8 cellular contexts compared by ENCODE assay signal in genomic region chr10:50990568-50991495, GRCh38.
DNase-seq lines count a peak whose midpoint lies in the region; TF ChIP-seq lines count a peak whose summit lies in the region.

No MANE protein-coding gene starts in this region.

- H3K27me3 ChIP-seq in CD8-positive, alpha-beta memory T cell (ENCODE audit: insufficient read depth, low read length, poor library complexity, severe bottlenecking): peaks cover 10% of the 10 kb centered on the region
- H3K27me3 ChIP-seq in MG63 (0 out of 2 replicates have a peak, but pooled peaks cover 2% of the 10 kb centered on the region), brain microvascular endothelial cell (replicated peaks) (no peaks in the 10 kb centered on the region), spleen (replicated peaks in 1 of 7) (peaks cover 0 to 68% (median 35%) of the 10 kb centered on the region in 7 donors)

- H3K27ac ChIP-seq in CD8-positive, alpha-beta memory T cell (ENCODE audit: low read depth, low read length): no peak overlapping the region
- H3K27ac ChIP-seq in brain microvascular endothelial cell: peak overlapping the region; percentile 79
- peak overlapping the region in 7 of 8 donors; percentile 72 to 81 (median 73) for H3K27ac ChIP-seq in spleen

- H3K27me3 Mint-ChIP-seq in CD8-positive, alpha-beta memory T cell: peaks cover 30 to 64% of the 10 kb centered on the region in 2 donors

- H3K9me3 ChIP-seq in CD8-positive, alpha-beta memory T cell (ENCODE audit: low read length): no peaks in the 10 kb centered on the region
- H3K9me3 ChIP-seq in MG63 (no peaks in the 10 kb centered on the region), spleen (no peaks in the 10 kb centered on the region)

- no peak for DNase-seq in CD8-positive, alpha-beta memory T cell
- DNase-seq in MG63: peak; percentile 61
- peak; percentile 92 for DNase-seq in brain microvascular endothelial cell
- DNase-seq in iris pigment epithelial cell (ENCODE audit: low read depth): peak; percentile 88
- no peak for DNase-seq in spleen
- DNase-seq in NAMALWA (ENCODE audit: low spot score): no peak
- DNase-seq in stimulated activated naive CD4-positive, alpha-beta T cell (lab: John Stamatoyannopoulos, UW): no peak
- no peak for DNase-seq in NCI-H1694 (lab: John Stamatoyannopoulos, UW)

- H3K36me3 Mint-ChIP-seq in CD8-positive, alpha-beta memory T cell: no peaks in the 10 kb centered on the region

- no peaks in the 10 kb centered on the region for H3K9me3 Mint-ChIP-seq in CD8-positive, alpha-beta memory T cell

- H3K4me1 ChIP-seq in CD8-positive, alpha-beta memory T cell (ENCODE audit: insufficient read depth, low read length): no peaks in the 10 kb centered on the region
- peaks cover 4 to 32% (median 23%) of the 10 kb centered on the region in 6 donors for H3K4me1 ChIP-seq in spleen

- TF ChIP-seq POLR2A in spleen (IDR thresholded peaks at IDR 0.05): no peak

- in situ Hi-C loops in brain microvascular endothelial cell (cut with HindIII; ENCODE audit: low pct_ligation_motif_present, low sequenced_read_pairs): no loop called here

- no peaks in the 10 kb centered on the region for H3K36me3 ChIP-seq in CD8-positive, alpha-beta memory T cell (ENCODE audit: insufficient read depth, low read length)
- H3K36me3 ChIP-seq in MG63: no peaks in the 10 kb centered on the region
- H3K36me3 ChIP-seq in brain microvascular endothelial cell (replicated peaks): no peaks in the 10 kb centered on the region
- no peaks in the 10 kb centered on the region for H3K36me3 ChIP-seq in spleen

- intact Hi-C loops in spleen (cut with DNase I; ENCODE audit: low total_unique reads): no loop called here

- CTCF ChIA-PET in CD8-positive, alpha-beta memory T cell (lab: Charles Lee): no interaction called here

- H3K4me3 Mint-ChIP-seq in CD8-positive, alpha-beta memory T cell: peak overlapping the region in 5 of 7 donors; percentile 43 to 77 (median 68)

- no peak overlapping the region for H3K4me3 ChIP-seq in CD8-positive, alpha-beta memory T cell (ENCODE audit: low read length)
- peak overlapping the region; percentile 59 for H3K4me3 ChIP-seq in MG63
- H3K4me3 ChIP-seq in brain microvascular endothelial cell (ENCODE audit: low read depth, low read length): peak overlapping the region; percentile 80
- peak overlapping the region; percentile 31 to 71 (median 47) for H3K4me3 ChIP-seq in spleen

- peaks cover 5 to 11% (median 9%) of the 10 kb centered on the region in 3 donors for H3K4me1 Mint-ChIP-seq in CD8-positive, alpha-beta memory T cell

- no peak overlapping the region for H3K27ac Mint-ChIP-seq in CD8-positive, alpha-beta memory T cell

- no peak for TF ChIP-seq CTCF in brain microvascular endothelial cell (IDR thresholded peaks at IDR 0.05; ENCODE audit: low read depth, low read length, missing control alignments)
- no peak for TF ChIP-seq CTCF in spleen (IDR thresholded peaks at IDR 0.05 in 8 of 11, conservative IDR thresholded peaks at IDR 0.05 in 3 of 11)

- 2 to 5% (median 3%) methylated on average over 34 to 49 of the region's 49 CpGs for WGBS in spleen, 5 donors

- POLR2A ChIA-PET in CD8-positive, alpha-beta memory T cell (lab: Charles Lee): no interaction called here

Comparison
In these comparisons a context has a peak if more than half of its experiments do, and no peak if none do; other contexts are left out.
1. DNase-seq: peak in MG63 (single experiment), brain microvascular endothelial cell (single experiment) and iris pigment epithelial cell (single experiment); none in CD8-positive, alpha-beta memory T cell (0 of 5), spleen (single experiment), NAMALWA (single experiment), stimulated activated naive CD4-positive, alpha-beta T cell (0 of 6) and NCI-H1694 (single experiment).